ENCODE assay signal across 9 cellular contexts in the genomic region with DNA sequence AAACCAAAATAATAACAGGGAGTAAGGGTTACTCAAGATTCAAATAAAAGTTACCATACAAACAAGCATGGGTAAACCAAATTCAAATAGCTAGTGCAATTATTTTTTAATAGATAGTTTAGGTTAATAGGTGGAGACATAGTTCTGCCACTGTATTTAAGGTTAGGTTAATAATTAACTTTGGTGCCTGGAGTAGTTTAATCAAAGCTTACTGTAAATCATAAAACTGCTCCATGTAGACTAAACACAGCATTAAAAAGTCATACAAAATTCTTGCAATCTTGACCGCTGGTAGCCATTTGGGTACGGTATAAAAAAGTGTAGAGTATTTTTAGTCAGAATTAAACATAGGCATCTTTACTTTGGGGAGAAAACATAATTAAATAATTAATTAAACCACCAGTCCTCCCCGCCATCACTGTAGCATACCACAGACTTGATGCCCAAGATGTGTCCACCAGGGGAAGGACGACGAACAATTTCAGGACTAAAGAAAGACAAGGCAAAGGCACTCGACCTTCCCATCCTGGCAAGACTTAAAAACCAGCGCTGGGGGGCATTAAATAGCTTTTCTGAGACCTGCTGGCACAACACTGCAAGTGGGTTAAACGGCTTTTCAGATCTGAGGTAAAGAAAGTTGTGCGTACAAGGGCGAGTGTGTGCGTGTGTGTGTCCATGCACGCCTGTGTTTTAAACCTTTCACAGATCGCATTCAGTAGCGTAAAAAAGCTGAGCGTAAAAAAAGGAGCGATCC. TPM values are rescaled to one million over a fixed set of nuclear protein-coding genes. Genes with fewer than 3 reads are reported as not detected.
DNase-seq lines count a peak whose midpoint lies in the region; ATAC-seq, FAIRE-seq and TF ChIP-seq lines count a peak whose summit lies in the region.
"Had no signal": no experiment of that assay in that cellular context is flagged by ENCODE, and none has a peak within 500 bp of the region (broad histone marks: within the 10 kb centered on the region; RNA-seq: fewer than 3 reads in every experiment).

No MANE protein-coding gene starts in this region.

- peak overlapping the region; percentile 85 for H3K9ac ChIP-seq in HUES48 (ENCODE audit: low read depth, low read length)
- no peak overlapping the region for H3K9ac ChIP-seq in GM12878 (ENCODE audit: control insufficient read depth, insufficient read depth, low read length)

- RAD21 ChIA-PET in GM12878 (lab: Charles Lee; ENCODE audit: unreplicated experiment): interaction anchor here (0.8 to 6.9 kb wide), 11 partner anchors 10 to 437 kb away, joined by 3 to 74 read pairs (median 3); no protein-coding TSS in a partner anchor

- no peaks in the 10 kb centered on the region for H3K36me3 Mint-ChIP-seq in activated CD4-positive, alpha-beta T cell treated with anti-CD3 and anti-CD28 coated beads, Interleukin-2, amount 10 ng/mL, durations not matched to agents 24 days and 14 days (ENCODE audit: low read depth)
- H3K36me3 Mint-ChIP-seq in activated naive CD4-positive, alpha-beta T cell treated with anti-CD3 and anti-CD28 coated beads for 36 hours (ENCODE audit: low read depth): no peaks in the 10 kb centered on the region

- no peak for TF ChIP-seq POLR2A in GM12878 (IDR thresholded peaks at IDR 0.05; ENCODE audit: low read depth, low read length)
- no peak for TF ChIP-seq POLR2A in spleen (IDR thresholded peaks at IDR 0.05)

- H3K4me3 ChIP-seq in HUES48 (ENCODE audit: low read depth, low read length): peak overlapping the region; percentile 93
- peak overlapping the region; percentile 85; the same call in 1 of the 2 replicates for H3K4me3 ChIP-seq in GM12878
- peak overlapping the region; percentile 52 to 84 (median 60) for H3K4me3 ChIP-seq in spleen

- H3K79me2 ChIP-seq in GM12878 (ENCODE audit: control insufficient read depth, insufficient read depth, low read length): peaks cover 8% of the 10 kb centered on the region

- no peak overlapping the region for H3K4me3 Mint-ChIP-seq in activated CD4-positive, alpha-beta T cell treated with anti-CD3 and anti-CD28 coated beads, Interleukin-2, amount 10 ng/mL, durations not matched to agents 24 days and 14 days
- H3K4me3 Mint-ChIP-seq in activated naive CD4-positive, alpha-beta T cell treated with anti-CD3 and anti-CD28 coated beads for 36 hours: no peak overlapping the region

- H3K4me2 ChIP-seq in GM12878 (ENCODE audit: control insufficient read depth, insufficient read depth): peak overlapping the region; percentile 98; the same call in 1 of the 2 replicates

- no peak for TF ChIP-seq EP300 in GM12878 (IDR thresholded peaks at IDR 0.05; ENCODE audit: borderline replicate concordance in 1 of 2, control insufficient read depth in 1 of 2, low read depth in 2 of 2, low read length in 2 of 2)

- no peaks in the 10 kb centered on the region for H3K9me3 ChIP-seq in HUES48 (ENCODE audit: control insufficient read depth, insufficient read depth, low read length)
- H3K9me3 ChIP-seq in GM12878 (replicated peaks; ENCODE audit: control insufficient read depth, insufficient read depth, low read length): no peaks in the 10 kb centered on the region
- H3K9me3 ChIP-seq in spleen: no peaks in the 10 kb centered on the region

- CTCF ChIA-PET in GM12878 (lab: Yijun Ruan, JAX): interaction anchor here (1.0 to 6.3 kb wide), 11 partner anchors 8 to 434 kb away, joined by 3 to 46 read pairs (median 4); no protein-coding TSS in a partner anchor
- CTCF ChIA-PET in activated naive CD4-positive, alpha-beta T cell treated with anti-CD3 and anti-CD28 coated beads for 36 hours (lab: Charles Lee): no interaction called here

- POLR2A ChIA-PET in GM12878 (lab: Charles Lee): interaction anchor here (0.6 to 2.7 kb wide), 3 partner anchors 10 to 202 kb away, joined by 3 to 11 read pairs (median 3); no protein-coding TSS in a partner anchor

- peaks cover 72% of the 10 kb centered on the region for H3K27me3 Mint-ChIP-seq in activated CD4-positive, alpha-beta T cell treated with anti-CD3 and anti-CD28 coated beads, Interleukin-2, amount 10 ng/mL, durations not matched to agents 24 days and 14 days
- peaks cover 66% of the 10 kb centered on the region for H3K27me3 Mint-ChIP-seq in activated naive CD4-positive, alpha-beta T cell treated with anti-CD3 and anti-CD28 coated beads for 36 hours (ENCODE audit: low read depth)

- no peak for TF ChIP-seq RAD21 in GM12878 (IDR thresholded peaks at IDR 0.05; ENCODE audit: insufficient read depth, low read depth, low read length)

- no peaks in the 10 kb centered on the region for H4K20me1 ChIP-seq in GM12878 (ENCODE audit: control insufficient read depth, insufficient read depth)

- DNase-seq in GM12878 (ENCODE audit: low read depth, low spot score) (no peak), kidney glomerular epithelial cell (lab: John Stamatoyannopoulos, UW) (peak; percentile 58), spleen (no peak), NCI-H226 (no peak)
- no peak for DNase-seq in activated CD4-positive, alpha-beta T cell treated with anti-CD3 and anti-CD28 coated beads, Interleukin-2, amount 10 ng/mL, durations not matched to agents 24 days and 14 days
- DNase-seq in activated naive CD4-positive, alpha-beta T cell treated with anti-CD3 and anti-CD28 coated beads for 36 hours: no peak
- DNase-seq: activated effector memory CD4-positive, alpha-beta T cell treated with Interleukin-2 at 50 U/mL for 16 hours had no signal

- H3K9me3 Mint-ChIP-seq in activated CD4-positive, alpha-beta T cell treated with anti-CD3 and anti-CD28 coated beads, Interleukin-2, amount 10 ng/mL, durations not matched to agents 24 days and 14 days: no peaks in the 10 kb centered on the region
- no peaks in the 10 kb centered on the region for H3K9me3 Mint-ChIP-seq in activated naive CD4-positive, alpha-beta T cell treated with anti-CD3 and anti-CD28 coated beads for 36 hours

- SMC1A ChIA-PET in GM12878 (lab: Charles Lee; ENCODE audit: uncharacterized antibody, unreplicated experiment): interaction anchor here (0.7 to 6.1 kb wide), 20 partner anchors 11 to 883 kb away, joined by 3 to 44 read pairs (median 5); no protein-coding TSS in a partner anchor

- ATAC-seq in GM12878 (no peak), GM19463 (IDR thresholded peaks at IDR 0.05; ENCODE audit: unreplicated experiment) (no peak)

- in situ Hi-C loops in GM12878 (cut with MboI): loop anchor here (25.0 kb wide), 1 partner anchor 434 kb away; no protein-coding TSS in a partner anchor

- no peak overlapping the region for H3K27ac Mint-ChIP-seq in activated CD4-positive, alpha-beta T cell treated with anti-CD3 and anti-CD28 coated beads, Interleukin-2, amount 10 ng/mL, durations not matched to agents 24 days and 14 days
- H3K27ac Mint-ChIP-seq in activated naive CD4-positive, alpha-beta T cell treated with anti-CD3 and anti-CD28 coated beads for 36 hours: no peak overlapping the region

- H3K4me1 Mint-ChIP-seq in activated CD4-positive, alpha-beta T cell treated with anti-CD3 and anti-CD28 coated beads, Interleukin-2, amount 10 ng/mL, durations not matched to agents 24 days and 14 days: peaks cover 16% of the 10 kb centered on the region
- peaks cover 18% of the 10 kb centered on the region for H3K4me1 Mint-ChIP-seq in activated naive CD4-positive, alpha-beta T cell treated with anti-CD3 and anti-CD28 coated beads for 36 hours (ENCODE audit: low read depth)

- TF ChIP-seq CTCF in GM12878 (IDR thresholded peaks at IDR 0.05 in 2 of 3, conservative IDR thresholded peaks at IDR 0.05 in 1 of 3; ENCODE audit: control insufficient read depth in 2 of 3, extremely low read depth in 1 of 3, insufficient read depth in 1 of 3, low read depth in 3 of 3, low read length in 3 of 3) (peak in 1 of 3 experiments; percentile 21; a peak in 1 of 6 replicates), spleen (IDR thresholded peaks at IDR 0.05 in 8 of 11, conservative IDR thresholded peaks at IDR 0.05 in 3 of 11) (no peak)

- intact Hi-C loops in GM12878 (cut with micrococcal nuclease; ENCODE audit: unreplicated experiment): loop anchor here (1.0 to 10.0 kb wide), 3 partner anchors 433 to 883 kb away; no protein-coding TSS in a partner anchor
- intact Hi-C loops in spleen (cut with DNase I; ENCODE audit: low total_unique reads): no loop called here
- intact Hi-C loops in activated CD4-positive, alpha-beta T cell treated with anti-CD3 and anti-CD28 coated beads, Interleukin-2, amount 10 ng/mL, durations not matched to agents 24 days and 14 days (cut with micrococcal nuclease): loop anchor here (5.0 to 10.0 kb wide), 4 partner anchors 437 to 1389 kb away; partner anchors contain the start of genes CDO1 and LVRN
- intact Hi-C loops in activated naive CD4-positive, alpha-beta T cell treated with anti-CD3 and anti-CD28 coated beads for 36 hours (cut with micrococcal nuclease): loop anchor here (5.0 to 10.0 kb wide), 2 partner anchors 434 to 883 kb away; no protein-coding TSS in a partner anchor

- H3K27me3 ChIP-seq in HUES48 (ENCODE audit: control insufficient read depth, insufficient read depth, low read length): no peaks in the 10 kb centered on the region
- H3K27me3 ChIP-seq in GM12878 (replicated peaks in 1 of 2; ENCODE audit: control insufficient read depth in 2 of 2, insufficient read depth in 2 of 2, low read length in 1 of 2): peaks cover 2 to 20% of the 10 kb centered on the region in 2 experiments
- H3K27me3 ChIP-seq in spleen (replicated peaks in 1 of 7): peaks cover 4 to 77% (median 40%) of the 10 kb centered on the region in 7 donors

- H3K36me3 ChIP-seq in HUES48 (ENCODE audit: control insufficient read depth, insufficient read depth, low read length): peaks cover 29% of the 10 kb centered on the region
- H3K36me3 ChIP-seq in GM12878 (ENCODE audit: control insufficient read depth in 2 of 2, insufficient read depth in 2 of 2, low read length in 1 of 2): no peaks in the 10 kb centered on the region
- H3K36me3 ChIP-seq in spleen: no peaks in the 10 kb centered on the region

- BruUV-seq in GM12878 (replicated peaks; lab: Mats Ljungman, UMichigan): no TSS peak

- 81% methylated on average over 16 of the region's 16 CpGs for WGBS in GM12878 (ENCODE audit: insufficient coverage, insufficient replicate concordance, low lambda C conversion rate, missing lambda C conversion rate)
- WGBS in spleen, 5 donors: 35 to 56% (median 47%) methylated on average over 16 of the region's 16 CpGs

- H2AFZ ChIP-seq in GM12878 (ENCODE audit: control insufficient read depth, low read depth, low read length): no peak overlapping the region

- FAIRE-seq in GM12878 (lab: Jason Lieb, UNC): no peak

- H3K4me1 ChIP-seq in HUES48 (ENCODE audit: control insufficient read depth, insufficient read depth, low read length) (peaks cover 53% of the 10 kb centered on the region), GM12878 (ENCODE audit: control insufficient read depth, insufficient read depth, low read length) (peaks cover 2% of the 10 kb centered on the region; the same call in 1 of the 2 replicates), spleen (peaks cover 16 to 56% (median 46%) of the 10 kb centered on the region in 6 donors)

- H3K27ac ChIP-seq in HUES48 (ENCODE audit: low read depth, low read length) (peak overlapping the region; percentile 84), GM12878 (ENCODE audit: control insufficient read depth, insufficient read depth) (no peak overlapping the region), spleen (peak overlapping the region in 6 of 8 donors; percentile 66 to 87 (median 82))

RNA-seq across cellular contexts. Expression of gene SEMA6A, which starts 2.9 kb away (rescaled TPM):
- total RNA-seq in GM12878 (2013; cell fraction: nucleolus; rRNA removed): 218 and 247 TPM in 2 replicates
- 0.62 and 1.0 TPM in 2 replicates for total RNA-seq in GM12878 (2014; rRNA removed)
- 0.83 and 1.1 TPM in 2 replicates for total RNA-seq in GM12878 (2014; rRNA removed; fragmentation: Illumina TruSeq; extraction: Trizol)
- 1.9 and 2.1 TPM in 2 replicates for total RNA-seq in GM12878 (2021)
- polyA plus RNA-seq in GM12878 (2011; ENCODE audit: low read depth): 3.2 TPM
- polyA plus RNA-seq in GM12878 (2011; rRNA removed): 10.2 and 10.5 TPM in 2 replicates
- polyA plus RNA-seq in GM12878 (2011; cell fraction: cytosol; rRNA removed): 6.8 and 10.6 TPM in 2 replicates
- polyA plus RNA-seq in GM12878 (2011; cell fraction: nucleus; rRNA removed): 23.5 and 32.3 TPM in 2 replicates
- polyA plus RNA-seq in GM12878 (2012): 4.3 and 4.5 TPM in 2 replicates
- 0.92 and 1.3 TPM in 2 replicates for polyA plus RNA-seq in GM12878 (2014; fragmentation: Illumina TruSeq; extraction: Trizol)
- polyA plus RNA-seq in GM12878 (2014; fragmentation: Nextera tagmentation; extraction: Ambion mirVana): under 1 TPM; 0.16 to 0.22 TPM
- 0.56 and 0.64 TPM in 2 replicates for polyA plus RNA-seq in GM12878 (2014; rRNA removed)
- polyA plus RNA-seq in GM12878 (2016; fragmentation: Nextera tagmentation; extraction: Ambion mirVana): 1 to 10 TPM; 1.1 TPM
- 31.4 and 35.0 TPM in 2 replicates for polyA minus RNA-seq in GM12878 (2011; rRNA and poly(A)+ RNA removed)
- polyA minus RNA-seq in GM12878 (2011; cell fraction: cytosol; rRNA and poly(A)+ RNA removed): 9.4 and 10.0 TPM in 2 replicates
- polyA minus RNA-seq in GM12878 (2011; cell fraction: nucleus; rRNA and poly(A)+ RNA removed): 52.5 and 60.3 TPM in 2 replicates
- total RNA-seq in spleen: 10 to 100 TPM; 26.5 to 78.6 (median 42.4) TPM
- polyA plus RNA-seq in spleen: 1 to 10 TPM in 2 of 3 donors, under 1 TPM in 1; 0.88 to 2.0 (median 1.5) TPM
- 0.19 and 0.24 TPM in 2 replicates for total RNA-seq in activated CD4-positive, alpha-beta T cell treated with anti-CD3 and anti-CD28 coated beads, Interleukin-2, amount 10 ng/mL, durations not matched to agents 24 days and 14 days
- total RNA-seq in activated naive CD4-positive, alpha-beta T cell treated with anti-CD3 and anti-CD28 coated beads for 36 hours: under 1 TPM; 0.10 to 0.14 TPM
